In the genomic region with DNA sequence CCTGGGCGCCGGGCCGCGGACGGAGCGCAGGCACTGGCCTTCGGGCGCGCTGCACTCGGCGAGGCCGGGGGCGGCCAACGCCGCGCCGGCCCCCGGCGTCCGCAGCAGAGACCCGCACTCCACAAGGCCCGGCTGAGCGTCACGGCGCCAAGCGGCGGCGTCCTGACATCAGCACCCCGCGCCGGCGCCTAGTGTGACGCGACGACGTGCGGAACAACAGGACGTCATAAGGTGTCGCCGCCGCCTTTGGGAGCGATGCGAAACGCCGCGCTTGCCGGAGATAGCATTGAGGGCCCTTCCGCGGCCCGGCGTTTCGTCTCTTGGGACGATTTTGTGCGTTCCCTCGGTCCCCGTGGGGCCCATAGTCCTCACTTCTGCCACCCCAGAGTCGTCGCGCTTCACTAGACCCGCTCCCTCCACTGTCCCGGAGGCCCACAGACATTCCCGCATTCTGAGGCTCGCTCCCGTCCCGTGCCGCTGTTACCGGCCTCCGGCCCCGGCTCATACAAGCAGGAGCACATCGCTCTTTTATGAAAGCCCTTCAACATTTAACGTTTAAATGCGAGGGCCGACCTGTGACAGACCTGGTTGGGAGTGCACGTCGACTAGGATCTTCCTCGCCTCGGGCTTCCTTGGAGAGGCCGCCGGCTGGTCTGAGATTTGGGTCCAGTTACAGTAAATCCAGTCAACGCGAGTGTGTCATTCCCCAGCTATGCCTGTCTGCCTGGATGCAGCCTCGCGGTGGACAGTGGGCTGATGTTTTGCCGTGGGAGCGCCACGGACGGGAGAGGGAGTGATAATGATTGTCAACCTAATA, we compare ENCODE assay signal across 8 cellular contexts. TPM values are rescaled to one million over a fixed set of nuclear protein-coding genes. Genes with fewer than 3 reads are reported as not detected.
DNase-seq lines count a peak whose midpoint lies in the region; ATAC-seq, FAIRE-seq and TF ChIP-seq lines count a peak whose summit lies in the region.

A gene (minus strand): TSS at position 143 of the 817 bp plus-strand sequence. CDS start 306 bp downstream, outside the sequence.

- ATAC-seq in A549 = peak; percentile 70 to 89
- ATAC-seq in GM18861 (IDR thresholded peaks at IDR 0.05; ENCODE audit: unreplicated experiment) = peak; percentile 71
- ATAC-seq in HG03095 (IDR thresholded peaks at IDR 0.05; ENCODE audit: unreplicated experiment) = peak; percentile 64

- H3K4me1 ChIP-seq in A549 (peaks cover 13% of the 10 kb centered on the region; the same call in 2 of the 3 replicates), breast epithelium (no peaks in the 10 kb centered on the region)

- H3K27ac ChIP-seq in A549 = peak within 1 kb of the TSS; percentile 97
- peak within 1 kb of the TSS; percentile 88 for H3K27ac ChIP-seq in WERI-Rb-1
- H3K27ac ChIP-seq in breast epithelium = peak within 1 kb of the TSS; percentile 99 to 100

- peaks cover 20% of the 10 kb centered on the region for H3K36me3 ChIP-seq in WERI-Rb-1
- no peaks in the 10 kb centered on the region for H3K36me3 ChIP-seq in breast epithelium

- H3K9me3 ChIP-seq in A549 = no peaks in the 10 kb centered on the region
- no peaks in the 10 kb centered on the region for H3K9me3 ChIP-seq in WERI-Rb-1 (ENCODE audit: severe bottlenecking)
- H3K9me3 ChIP-seq in breast epithelium = no peaks in the 10 kb centered on the region

- TF ChIP-seq RAD21 in A549 (conservative IDR thresholded peaks at IDR 0.05 in 1 of 2, IDR thresholded peaks at IDR 0.05 in 1 of 2) = no peak

- CTCF ChIA-PET in A549 (lab: Yijun Ruan, JAX) = no interaction called here

- H3K27me3 ChIP-seq in WERI-Rb-1 (ENCODE audit: insufficient read depth, low read depth, severe bottlenecking) = no peaks in the 10 kb centered on the region
- H3K27me3 ChIP-seq in breast epithelium = no peaks in the 10 kb centered on the region

- POLR2A ChIA-PET in A549 (lab: Yijun Ruan, JAX) = interaction anchor here (1.0 to 1.4 kb wide), 2 partner anchors 11 to 22 kb away, joined by 3 to 4 read pairs; no protein-coding TSS in a partner anchor

- 4% methylated on average over 10 of the region's 87 CpGs for WGBS in A549 (ENCODE audit: missing lambda C conversion rate)

- peak within 1 kb of the TSS; percentile 99 for H3K4me2 ChIP-seq in A549

- peak; percentile 82 to 94 for DNase-seq in A549 (ENCODE audit: low read depth in 1 of 2, low spot score in 1 of 2)
- peak; percentile 93 for DNase-seq in NCI-H2196 (lab: John Stamatoyannopoulos, UW; ENCODE audit: unreplicated experiment)
- peak; percentile 92 for DNase-seq in WERI-Rb-1
- peak; percentile 89 to 92 for DNase-seq in breast epithelium (ENCODE audit: low spot score in 2 of 2)
- peak; percentile 92 to 95 (median 93) for DNase-seq in immature natural killer cell
- DNase-seq in smooth muscle cell of the brain vasculature (ENCODE audit: low read depth, low spot score) = peak; percentile 89

- peak within 1 kb of the TSS; percentile 98 to 99 (median 98) for H3K4me3 Mint-ChIP-seq in immature natural killer cell

- no peak for FAIRE-seq in A549 (lab: Jason Lieb, UNC)

- peaks cover 16 to 28% (median 23%) of the 10 kb centered on the region in 3 donors for H3K27me3 Mint-ChIP-seq in immature natural killer cell (ENCODE audit: low read depth in 3 of 3)

- TF ChIP-seq CTCF in A549 (IDR thresholded peaks at IDR 0.05) = no peak
- no peak for TF ChIP-seq CTCF in WERI-Rb-1 (IDR thresholded peaks at IDR 0.05; ENCODE audit: low read depth, low read length)
- peak in 1 of 3 donors; percentile 18 for TF ChIP-seq CTCF in breast epithelium (IDR thresholded peaks at IDR 0.05)

- peak; percentile 71 for TF ChIP-seq POLR2A in A549 (IDR thresholded peaks at IDR 0.05; ENCODE audit: low read length)
- peak; percentile 96 for TF ChIP-seq POLR2A in breast epithelium (IDR thresholded peaks at IDR 0.05)

- no peak for TF ChIP-seq EP300 in A549 (IDR thresholded peaks at IDR 0.05)

- peaks cover 0 to 5% (median 4%) of the 10 kb centered on the region in 3 donors for H3K36me3 Mint-ChIP-seq in immature natural killer cell

- peak within 1 kb of the TSS; percentile 99 to 100 (median 100) for H3K27ac Mint-ChIP-seq in immature natural killer cell

- H3K4me1 Mint-ChIP-seq in immature natural killer cell = peaks cover 36 to 39% of the 10 kb centered on the region in 2 donors

- H3K4me3 ChIP-seq in A549 (peak within 1 kb of the TSS; percentile 95), WERI-Rb-1 (ENCODE audit: low read depth, low read length) (peak within 1 kb of the TSS; percentile 99), breast epithelium (peak within 1 kb of the TSS; percentile 92 to 99 (median 98))

- no peaks in the 10 kb centered on the region for H3K9me3 Mint-ChIP-seq in immature natural killer cell

- intact Hi-C loops in breast epithelium (cut with DNase I; ENCODE audit: low total_unique reads) = no loop called here

TF ChIP-seq in A549, 52 proteins besides CTCF, POLR2A, EP300 and RAD21:
- no peak for TF ChIP-seq HOXB13 (CRISPR knock-in tag; IDR thresholded peaks at IDR 0.05; ENCODE audit: low read depth)
- TF ChIP-seq, protein P1, sequence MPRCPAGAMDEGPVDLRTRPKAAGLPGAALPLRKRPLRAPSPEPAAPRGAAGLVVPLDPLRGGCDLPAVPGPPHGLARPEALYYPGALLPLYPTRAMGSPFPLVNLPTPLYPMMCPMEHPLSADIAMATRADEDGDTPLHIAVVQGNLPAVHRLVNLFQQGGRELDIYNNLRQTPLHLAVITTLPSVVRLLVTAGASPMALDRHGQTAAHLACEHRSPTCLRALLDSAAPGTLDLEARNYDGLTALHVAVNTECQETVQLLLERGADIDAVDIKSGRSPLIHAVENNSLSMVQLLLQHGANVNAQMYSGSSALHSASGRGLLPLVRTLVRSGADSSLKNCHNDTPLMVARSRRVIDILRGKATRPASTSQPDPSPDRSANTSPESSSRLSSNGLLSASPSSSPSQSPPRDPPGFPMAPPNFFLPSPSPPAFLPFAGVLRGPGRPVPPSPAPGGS (IDR thresholded peaks at IDR 0.05) = peak; percentile 52; the same call in 1 of the 3 replicates
- peak; percentile 69 for TF ChIP-seq KDM5A (IDR thresholded peaks at IDR 0.05)
- TF ChIP-seq, protein P2, sequence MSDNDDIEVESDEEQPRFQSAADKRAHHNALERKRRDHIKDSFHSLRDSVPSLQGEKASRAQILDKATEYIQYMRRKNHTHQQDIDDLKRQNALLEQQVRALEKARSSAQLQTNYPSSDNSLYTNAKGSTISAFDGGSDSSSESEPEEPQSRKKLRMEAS (IDR thresholded peaks at IDR 0.05) = peak; percentile 22; the same call in 1 of the 2 replicates
- no peak for TF ChIP-seq SREBF2 (IDR thresholded peaks at IDR 0.05)
- TF ChIP-seq CBX2 (IDR thresholded peaks at IDR 0.05; ENCODE audit: borderline replicate concordance, low read depth) = no peak
- peak; percentile 72; the same call in 1 of the 2 replicates for TF ChIP-seq PHF8 (IDR thresholded peaks at IDR 0.05; ENCODE audit: borderline replicate concordance, low read depth)
- peak; percentile 77 to 88 for TF ChIP-seq JUN (IDR thresholded peaks at IDR 0.05)
- peak; percentile 53; the same call in 1 of the 2 replicates for TF ChIP-seq RFX5 (IDR thresholded peaks at IDR 0.05)

RNA-seq across cellular contexts. Expression of the gene that starts here (rescaled TPM):
- 80.4 and 101 TPM in 2 replicates for polyA plus RNA-seq in A549 (2011; rRNA removed)
- polyA plus RNA-seq in A549 (2012; cell fraction: cytosol; rRNA removed) = 81.9 and 83.1 TPM in 2 replicates
- 55.0 and 77.6 TPM in 2 replicates for polyA plus RNA-seq in A549 (2012; cell fraction: nucleus; rRNA removed)
- 75.1 to 78.3 TPM (median 75.3 TPM) in 3 replicates for polyA plus RNA-seq in A549 (2017; fragmentation: RNase III; extraction: RNeasy Plus Mini Kit Qiagen cat#74134 plus additional on column Dnase treatment)
- 64.7 and 66.7 TPM in 2 replicates for polyA minus RNA-seq in A549 (2011; rRNA and poly(A)+ RNA removed)
- total RNA-seq in breast epithelium = 100 to 1,000 TPM; 100 to 125 (median 114) TPM
- polyA plus RNA-seq in immature natural killer cell = 100 to 1,000 TPM; 159 to 241 (median 160) TPM

Comparison
In these comparisons a context has a peak if more than half of its experiments do, and no peak if none do; other contexts are left out.
1. Peak in every context shown above with its lines: DNase-seq, ATAC-seq, H3K4me3 ChIP-seq and H3K27ac ChIP-seq.